Comparison of ENCODE assay signal across 8 cellular contexts in genomic region chr12:11651377-11651776, GRCh38. TPM values are rescaled to one million over a fixed set of nuclear protein-coding genes. Genes with fewer than 3 reads are reported as not detected.
DNase-seq lines count a peak whose midpoint lies in the region; ATAC-seq and TF ChIP-seq lines count a peak whose summit lies in the region.

No MANE protein-coding gene starts in this region.

- H3K27ac ChIP-seq in gastrocnemius medialis, result peak overlapping the region; percentile 84 to 97 (median 92)
- no peak overlapping the region for H3K27ac ChIP-seq in RWPE1

- CTCF ChIA-PET in RWPE1 (lab: Yijun Ruan, JAX), result interaction anchor here (0.6 kb wide), 1 partner anchor 676 kb away, joined by 3 read pairs; no protein-coding TSS in a partner anchor

- peaks cover 45% of the 10 kb centered on the region for H3K4me1 Mint-ChIP-seq in T-helper 17 cell

- no peaks in the 10 kb centered on the region for H3K36me3 ChIP-seq in gastrocnemius medialis

- POLR2A ChIA-PET in RWPE1 (lab: Yijun Ruan, JAX; ENCODE audit: low non-redundant PET), result no interaction called here

- TF ChIP-seq CTCF in GM12875 (IDR thresholded peaks at IDR 0.05; ENCODE audit: borderline replicate concordance, insufficient read depth, low read depth, low read length) (no peak), fibroblast of mammary gland (conservative IDR thresholded peaks at IDR 0.05; ENCODE audit: control insufficient read depth, insufficient read depth, low read depth, low read length) (no peak), gastrocnemius medialis (IDR thresholded peaks at IDR 0.05 in 4 of 5, conservative IDR thresholded peaks at IDR 0.05 in 1 of 5) (no peak), RWPE1 (conservative IDR thresholded peaks at IDR 0.05; ENCODE audit: low read depth) (no peak)

- intact Hi-C loops in gastrocnemius medialis (cut with DNase I; ENCODE audit: low total_unique reads), result loop anchor here (10.0 kb wide), 1 partner anchor 477 kb away; the partner anchor contains the start of gene SMIM10L1

- H3K27me3 Mint-ChIP-seq in T-helper 17 cell, result no peaks in the 10 kb centered on the region

- H3K9me3 ChIP-seq in T-helper 17 cell (ENCODE audit: control insufficient read depth, low read length, poor library complexity, severe bottlenecking) (no peaks in the 10 kb centered on the region), gastrocnemius medialis (no peaks in the 10 kb centered on the region)

- H3K36me3 Mint-ChIP-seq in T-helper 17 cell (ENCODE audit: low read depth), result peaks cover 4% of the 10 kb centered on the region

- in situ Hi-C loops in gastrocnemius medialis (cut with MboI; ENCODE audit: low sequenced_read_pairs in 4 of 4), result loop anchor here in 1 of 4 donors (10.0 kb wide), 1 partner anchor 213 kb away; no protein-coding TSS in a partner anchor

- no peak for TF ChIP-seq POLR2A in gastrocnemius medialis (IDR thresholded peaks at IDR 0.05)

- peak overlapping the region; percentile 98 for H3K4me3 Mint-ChIP-seq in T-helper 17 cell

- no peak for DNase-seq in T-helper 17 cell
- DNase-seq in fibroblast of mammary gland (ENCODE audit: low read depth), result no peak
- DNase-seq in gastrocnemius medialis, result no peak
- DNase-seq in RWPE1 (ENCODE audit: low spot score), result no peak
- DNase-seq in SK-N-DZ (ENCODE audit: low spot score), result no peak

- peak; percentile 22 for ATAC-seq in T-helper 17 cell
- ATAC-seq in gastrocnemius medialis, result no peak
- no peak for ATAC-seq in HG02759 (IDR thresholded peaks at IDR 0.05; ENCODE audit: unreplicated experiment)
- no peak for ATAC-seq in GM18511 (IDR thresholded peaks at IDR 0.05; ENCODE audit: unreplicated experiment)

- H3K4me1 ChIP-seq in gastrocnemius medialis, result peaks cover 42 to 46% of the 10 kb centered on the region in 2 donors

- H3K4me3 ChIP-seq in GM12875 (ENCODE audit: low read depth, low read length) (peak overlapping the region; percentile 58), fibroblast of mammary gland (ENCODE audit: control insufficient read depth, low read depth, low read length) (peak overlapping the region; percentile 81), gastrocnemius medialis (peak overlapping the region; percentile 92 to 96 (median 92))

- no peaks in the 10 kb centered on the region for H3K27me3 ChIP-seq in gastrocnemius medialis

- peak overlapping the region; percentile 96 for H3K27ac Mint-ChIP-seq in T-helper 17 cell

RNA-seq across cellular contexts. Expression of gene ETV6, which starts 1.9 kb away (rescaled TPM):
- 10 to 100 TPM; 57.3 to 60.6 TPM for total RNA-seq in T-helper 17 cell
- 1 to 10 TPM; 2.8 to 5.9 (median 3.3) TPM for total RNA-seq in gastrocnemius medialis
- polyA plus RNA-seq in SK-N-DZ (2014; cell fraction: cytosol; rRNA removed), result 2.1 and 2.5 TPM in 2 replicates
- polyA plus RNA-seq in SK-N-DZ (2014; cell fraction: nucleus; rRNA removed), result 1.8 and 4.9 TPM in 2 replicates

Comparison
In these comparisons a context has a peak if more than half of its experiments do, and no peak if none do; other contexts are left out.
1. RNA of gene ETV6, which starts 1.9 kb away (total RNA-seq): 57.3 to 60.6 TPM in T-helper 17 cell; 2.8 to 5.9 TPM in gastrocnemius medialis; every median in the first group is over 4 times any median in the second.
2. Peak in every context shown above with its lines, with median percentiles within 50 percentile points of each other: H3K4me3 ChIP-seq.